1 cellular context compared by ENCODE assay signal in the genomic region with DNA sequence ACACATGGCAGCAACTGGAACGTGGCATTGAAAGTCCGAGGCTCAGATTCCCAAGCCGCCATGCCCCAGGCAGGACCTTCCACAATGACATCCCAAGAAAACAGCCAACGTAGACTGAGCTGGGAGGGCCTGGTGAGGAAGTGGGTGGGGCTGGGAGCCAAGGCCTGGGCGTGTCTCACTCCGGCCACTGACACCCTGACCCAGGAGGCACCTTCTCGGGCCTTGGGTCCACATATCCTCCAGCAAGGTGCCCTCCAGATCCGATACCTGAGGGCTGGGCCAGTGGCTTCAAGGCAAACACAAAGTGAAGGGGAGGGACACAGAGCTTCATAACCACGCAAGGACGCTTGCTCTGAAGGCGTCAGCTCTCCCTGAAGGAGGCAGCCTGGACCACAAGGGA.
TF ChIP-seq lines count a peak whose summit lies in the region.

No MANE protein-coding gene starts in this region.

TF ChIP-seq in GM23338, 12 proteins besides CTCF, POLR2A, EP300 and RAD21 (continued from another document):
- TF ChIP-seq, protein P1, sequence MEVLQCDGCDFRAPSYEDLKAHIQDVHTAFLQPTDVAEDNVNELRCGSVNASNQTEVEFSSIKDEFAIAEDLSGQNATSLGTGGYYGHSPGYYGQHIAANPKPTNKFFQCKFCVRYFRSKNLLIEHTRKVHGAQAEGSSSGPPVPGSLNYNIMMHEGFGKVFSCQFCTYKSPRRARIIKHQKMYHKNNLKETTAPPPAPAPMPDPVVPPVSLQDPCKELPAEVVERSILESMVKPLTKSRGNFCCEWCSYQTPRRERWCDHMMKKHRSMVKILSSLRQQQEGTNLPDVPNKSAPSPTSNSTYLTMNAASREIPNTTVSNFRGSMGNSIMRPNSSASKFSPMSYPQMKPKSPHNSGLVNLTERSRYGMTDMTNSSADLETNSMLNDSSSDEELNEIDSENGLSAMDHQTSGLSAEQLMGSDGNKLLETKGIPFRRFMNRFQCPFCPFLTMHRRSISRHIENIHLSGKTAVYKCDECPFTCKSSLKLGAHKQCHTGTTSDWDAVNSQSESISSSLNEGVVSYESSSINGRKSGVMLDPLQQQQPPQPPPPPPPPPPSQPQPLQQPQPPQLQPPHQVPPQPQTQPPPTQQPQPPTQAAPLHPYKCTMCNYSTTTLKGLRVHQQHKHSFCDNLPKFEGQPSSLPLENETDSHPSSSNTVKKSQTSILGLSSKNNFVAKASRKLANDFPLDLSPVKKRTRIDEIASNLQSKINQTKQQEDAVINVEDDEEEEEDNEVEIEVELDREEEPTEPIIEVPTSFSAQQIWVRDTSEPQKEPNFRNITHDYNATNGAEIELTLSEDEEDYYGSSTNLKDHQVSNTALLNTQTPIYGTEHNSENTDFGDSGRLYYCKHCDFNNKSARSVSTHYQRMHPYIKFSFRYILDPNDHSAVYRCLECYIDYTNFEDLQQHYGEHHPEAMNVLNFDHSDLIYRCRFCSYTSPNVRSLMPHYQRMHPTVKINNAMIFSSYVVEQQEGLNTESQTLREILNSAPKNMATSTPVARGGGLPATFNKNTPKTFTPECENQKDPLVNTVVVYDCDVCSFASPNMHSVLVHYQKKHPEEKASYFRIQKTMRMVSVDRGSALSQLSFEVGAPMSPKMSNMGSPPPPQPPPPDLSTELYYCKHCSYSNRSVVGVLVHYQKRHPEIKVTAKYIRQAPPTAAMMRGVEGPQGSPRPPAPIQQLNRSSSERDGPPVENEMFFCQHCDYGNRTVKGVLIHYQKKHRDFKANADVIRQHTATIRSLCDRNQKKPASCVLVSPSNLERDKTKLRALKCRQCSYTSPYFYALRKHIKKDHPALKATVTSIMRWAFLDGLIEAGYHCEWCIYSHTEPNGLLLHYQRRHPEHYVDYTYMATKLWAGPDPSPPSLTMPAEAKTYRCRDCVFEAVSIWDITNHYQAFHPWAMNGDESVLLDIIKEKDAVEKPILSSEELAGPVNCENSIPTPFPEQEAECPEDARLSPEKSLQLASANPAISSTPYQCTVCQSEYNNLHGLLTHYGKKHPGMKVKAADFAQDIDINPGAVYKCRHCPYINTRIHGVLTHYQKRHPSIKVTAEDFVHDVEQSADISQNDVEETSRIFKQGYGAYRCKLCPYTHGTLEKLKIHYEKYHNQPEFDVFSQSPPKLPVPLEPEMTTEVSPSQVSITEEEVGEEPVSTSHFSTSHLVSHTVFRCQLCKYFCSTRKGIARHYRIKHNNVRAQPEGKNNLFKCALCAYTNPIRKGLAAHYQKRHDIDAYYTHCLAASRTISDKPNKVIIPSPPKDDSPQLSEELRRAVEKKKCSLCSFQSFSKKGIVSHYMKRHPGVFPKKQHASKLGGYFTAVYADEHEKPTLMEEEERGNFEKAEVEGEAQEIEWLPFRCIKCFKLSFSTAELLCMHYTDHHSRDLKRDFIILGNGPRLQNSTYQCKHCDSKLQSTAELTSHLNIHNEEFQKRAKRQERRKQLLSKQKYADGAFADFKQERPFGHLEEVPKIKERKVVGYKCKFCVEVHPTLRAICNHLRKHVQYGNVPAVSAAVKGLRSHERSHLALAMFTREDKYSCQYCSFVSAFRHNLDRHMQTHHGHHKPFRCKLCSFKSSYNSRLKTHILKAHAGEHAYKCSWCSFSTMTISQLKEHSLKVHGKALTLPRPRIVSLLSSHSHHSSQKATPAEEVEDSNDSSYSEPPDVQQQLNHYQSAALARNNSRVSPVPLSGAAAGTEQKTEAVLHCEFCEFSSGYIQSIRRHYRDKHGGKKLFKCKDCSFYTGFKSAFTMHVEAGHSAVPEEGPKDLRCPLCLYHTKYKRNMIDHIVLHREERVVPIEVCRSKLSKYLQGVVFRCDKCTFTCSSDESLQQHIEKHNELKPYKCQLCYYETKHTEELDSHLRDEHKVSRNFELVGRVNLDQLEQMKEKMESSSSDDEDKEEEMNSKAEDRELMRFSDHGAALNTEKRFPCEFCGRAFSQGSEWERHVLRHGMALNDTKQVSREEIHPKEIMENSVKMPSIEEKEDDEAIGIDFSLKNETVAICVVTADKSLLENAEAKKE (CRISPR knock-in tag; IDR thresholded peaks at IDR 0.05), result no peak
- no peak for TF ChIP-seq EZH2phosphoT487 (IDR thresholded peaks at IDR 0.05; ENCODE audit: unreplicated experiment)
- TF ChIP-seq, protein P2, sequence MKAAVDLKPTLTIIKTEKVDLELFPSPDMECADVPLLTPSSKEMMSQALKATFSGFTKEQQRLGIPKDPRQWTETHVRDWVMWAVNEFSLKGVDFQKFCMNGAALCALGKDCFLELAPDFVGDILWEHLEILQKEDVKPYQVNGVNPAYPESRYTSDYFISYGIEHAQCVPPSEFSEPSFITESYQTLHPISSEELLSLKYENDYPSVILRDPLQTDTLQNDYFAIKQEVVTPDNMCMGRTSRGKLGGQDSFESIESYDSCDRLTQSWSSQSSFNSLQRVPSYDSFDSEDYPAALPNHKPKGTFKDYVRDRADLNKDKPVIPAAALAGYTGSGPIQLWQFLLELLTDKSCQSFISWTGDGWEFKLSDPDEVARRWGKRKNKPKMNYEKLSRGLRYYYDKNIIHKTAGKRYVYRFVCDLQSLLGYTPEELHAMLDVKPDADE (IDR thresholded peaks at IDR 0.05), result no peak
